In the genomic region with DNA sequence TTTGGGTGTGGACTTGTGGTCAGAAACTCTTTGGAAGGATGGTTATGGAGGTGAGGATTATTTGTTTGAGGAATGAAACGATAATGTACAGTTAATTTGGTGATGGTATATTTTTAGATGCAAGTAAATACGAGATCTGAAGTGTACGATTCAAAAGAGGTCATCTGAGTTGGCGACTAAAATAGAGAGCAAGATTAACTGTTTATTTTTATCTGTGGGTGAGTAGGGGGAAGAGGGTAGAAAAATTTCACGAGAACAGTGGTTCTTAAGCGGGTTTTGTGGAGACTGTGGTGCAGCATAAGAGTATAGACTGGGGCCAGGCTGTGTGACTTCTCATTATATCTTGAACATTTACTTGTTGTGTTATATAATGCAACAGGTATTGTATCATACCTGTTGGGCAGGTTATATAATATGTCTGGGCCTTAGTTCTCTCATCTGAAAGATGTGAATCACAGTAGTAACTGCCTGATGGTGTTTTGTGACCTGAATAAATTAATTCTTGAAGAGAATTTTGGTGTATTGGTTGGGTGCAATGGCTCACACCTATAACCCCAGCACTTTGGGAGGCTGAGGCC, we compare ENCODE assay signal across 18 cellular contexts.
DNase-seq lines count a peak whose midpoint lies in the region; ATAC-seq and TF ChIP-seq lines count a peak whose summit lies in the region.
"Had no signal": no experiment of that assay in that cellular context is flagged by ENCODE, and none has a peak within 500 bp of the region (broad histone marks: within the 10 kb centered on the region; RNA-seq: fewer than 3 reads in every experiment).

No MANE protein-coding gene starts in this region.

- no peak for ATAC-seq in activated CD8-positive, alpha-beta memory T cell treated with anti-CD3 and anti-CD28 coated beads, Interleukin-2, amount 10 ng/mL, durations not matched to agents 7 days and 5 days
- ATAC-seq: effector memory CD8-positive, alpha-beta T cell had no signal

- H3K27ac ChIP-seq in neutrophil, result peak overlapping the region; percentile 22
- H3K27ac ChIP-seq: hepatocyte, tibial artery had no signal

- intact Hi-C loops in activated CD4-positive, alpha-beta memory T cell treated with anti-CD3 and anti-CD28 coated beads for 36 hours (cut with micrococcal nuclease), result loop anchor here (2.0 kb wide), 1 partner anchor 18 kb away; no protein-coding TSS in a partner anchor

- peaks cover 70% of the 10 kb centered on the region for H3K36me3 Mint-ChIP-seq in activated CD8-positive, alpha-beta memory T cell treated with anti-CD3 and anti-CD28 coated beads, Interleukin-2, amount 10 ng/mL, durations not matched to agents 7 days and 5 days
- H3K36me3 Mint-ChIP-seq in activated CD4-positive, alpha-beta memory T cell treated with anti-CD3 and anti-CD28 coated beads for 36 hours, result peaks cover 67% of the 10 kb centered on the region

- H3K27me3 ChIP-seq in neutrophil, result no peaks in the 10 kb centered on the region
- H3K27me3 ChIP-seq: hepatocyte, tibial artery had no signal

- H3K4me3 ChIP-seq in epithelial cell of esophagus (ENCODE audit: low read length) (no peak overlapping the region), neutrophil (ENCODE audit: low read depth in 1 of 2, low read length in 1 of 2) (no peak overlapping the region)
- H3K4me3 ChIP-seq: hepatocyte, tibial artery had no signal

- H3K4me1 Mint-ChIP-seq in activated CD8-positive, alpha-beta memory T cell treated with anti-CD3 and anti-CD28 coated beads, Interleukin-2, amount 10 ng/mL, durations not matched to agents 7 days and 5 days, result peaks cover 49% of the 10 kb centered on the region
- peaks cover 51% of the 10 kb centered on the region for H3K4me1 Mint-ChIP-seq in activated CD4-positive, alpha-beta memory T cell treated with anti-CD3 and anti-CD28 coated beads for 36 hours (ENCODE audit: low read depth)

- in situ Hi-C loops in ACHN (cut with HindIII; ENCODE audit: low pct_ligation_motif_present, low pct_unique_long_range_greater_than_20kb, low sequenced_read_pairs), result no loop called here

- POLR2A ChIA-PET in activated CD4-positive, alpha-beta memory T cell treated with anti-CD3 and anti-CD28 coated beads for 36 hours (lab: Charles Lee), result interaction anchor here (1.5 kb wide), 1 partner anchor 706 kb away, joined by 3 read pairs; no protein-coding TSS in a partner anchor

- CTCF ChIA-PET in activated CD8-positive, alpha-beta memory T cell treated with anti-CD3 and anti-CD28 coated beads, Interleukin-2, amount 10 ng/mL, durations not matched to agents 7 days and 5 days (lab: Charles Lee), result no interaction called here
- CTCF ChIA-PET in activated CD4-positive, alpha-beta memory T cell treated with anti-CD3 and anti-CD28 coated beads for 36 hours (lab: Charles Lee), result interaction anchor here (1.6 kb wide), 1 partner anchor 19 kb away, joined by 3 read pairs; no protein-coding TSS in a partner anchor

- H3K4me3 Mint-ChIP-seq in activated CD8-positive, alpha-beta memory T cell treated with anti-CD3 and anti-CD28 coated beads, Interleukin-2, amount 10 ng/mL, durations not matched to agents 7 days and 5 days, result no peak overlapping the region
- H3K4me3 Mint-ChIP-seq in activated CD4-positive, alpha-beta memory T cell treated with anti-CD3 and anti-CD28 coated beads for 36 hours, result no peak overlapping the region
- H3K4me3 Mint-ChIP-seq: activated T-cell treated with anti-CD3 and anti-CD28 coated beads, Interleukin-2, amount 50 U/mL, for 4 hours; CD4-positive, alpha-beta T cell; effector memory CD8-positive, alpha-beta T cell; neural crest cell had no signal

- H3K27ac Mint-ChIP-seq in activated CD8-positive, alpha-beta memory T cell treated with anti-CD3 and anti-CD28 coated beads, Interleukin-2, amount 10 ng/mL, durations not matched to agents 7 days and 5 days, result peak overlapping the region; percentile 33
- H3K27ac Mint-ChIP-seq in activated CD4-positive, alpha-beta memory T cell treated with anti-CD3 and anti-CD28 coated beads for 36 hours, result peak overlapping the region; percentile 61
- H3K27ac Mint-ChIP-seq: CD4-positive, alpha-beta T cell had no signal

- no peak for TF ChIP-seq CTCF in epithelial cell of esophagus (IDR thresholded peaks at IDR 0.05; ENCODE audit: insufficient read depth, low read depth, low read length, missing control alignments)
- TF ChIP-seq CTCF in neutrophil (IDR thresholded peaks at IDR 0.05), result no peak

- H3K36me3 ChIP-seq in neutrophil, result no peaks in the 10 kb centered on the region

- H3K27me3 Mint-ChIP-seq in activated CD8-positive, alpha-beta memory T cell treated with anti-CD3 and anti-CD28 coated beads, Interleukin-2, amount 10 ng/mL, durations not matched to agents 7 days and 5 days, result no peaks in the 10 kb centered on the region
- H3K27me3 Mint-ChIP-seq in activated CD4-positive, alpha-beta memory T cell treated with anti-CD3 and anti-CD28 coated beads for 36 hours, result no peaks in the 10 kb centered on the region
- H3K27me3 Mint-ChIP-seq: CD4-positive, alpha-beta T cell; effector memory CD8-positive, alpha-beta T cell had no signal

- H3K9me3 ChIP-seq in neutrophil, result no peaks in the 10 kb centered on the region

- peaks cover 18% of the 10 kb centered on the region for H3K9me3 Mint-ChIP-seq in activated CD8-positive, alpha-beta memory T cell treated with anti-CD3 and anti-CD28 coated beads, Interleukin-2, amount 10 ng/mL, durations not matched to agents 7 days and 5 days (ENCODE audit: low read depth)
- H3K9me3 Mint-ChIP-seq in activated CD4-positive, alpha-beta memory T cell treated with anti-CD3 and anti-CD28 coated beads for 36 hours, result peaks cover 25% of the 10 kb centered on the region

- peaks cover 37 to 49% of the 10 kb centered on the region in 2 experiments for H3K4me1 ChIP-seq in neutrophil (ENCODE audit: control insufficient read depth in 1 of 2, insufficient read depth in 1 of 2, low read depth in 1 of 2, low read length in 1 of 2)
- H3K4me1 ChIP-seq: tibial artery had no signal

- no peak for DNase-seq in activated CD8-positive, alpha-beta memory T cell treated with anti-CD3 and anti-CD28 coated beads, Interleukin-2, amount 10 ng/mL, durations not matched to agents 7 days and 5 days
- no peak for DNase-seq in activated CD8-positive, alpha-beta memory T cell treated with anti-CD3 and anti-CD28 coated beads, Interleukin-2, amount 50 U/mL, for 48 hours
- no peak for DNase-seq in activated CD4-positive, alpha-beta memory T cell treated with anti-CD3 and anti-CD28 coated beads for 36 hours
- peak; percentile 66 for DNase-seq in epithelial cell of esophagus (ENCODE audit: low read depth)
- DNase-seq in NCI-H2081 (lab: John Stamatoyannopoulos, UW), result no peak
- no peak for DNase-seq in ACHN
- DNase-seq in NCI-H2107 (lab: John Stamatoyannopoulos, UW), result no peak
- DNase-seq: activated CD4-positive, CD25-positive, alpha-beta regulatory T cell treated with anti-CD3 and anti-CD28 coated beads, Interleukin-2, amount 50 U/mL, for 72 hours; activated T-cell treated with anti-CD3 and anti-CD28 coated beads, Interleukin-2, amount 50 U/mL, for 4 hours; aorta; CD4-positive, alpha-beta T cell; effector memory CD8-positive, alpha-beta T cell; KG1; NCI-H69; tibial artery had no signal
